Comparison of ENCODE assay signal across 1 cellular context in the genomic region with DNA sequence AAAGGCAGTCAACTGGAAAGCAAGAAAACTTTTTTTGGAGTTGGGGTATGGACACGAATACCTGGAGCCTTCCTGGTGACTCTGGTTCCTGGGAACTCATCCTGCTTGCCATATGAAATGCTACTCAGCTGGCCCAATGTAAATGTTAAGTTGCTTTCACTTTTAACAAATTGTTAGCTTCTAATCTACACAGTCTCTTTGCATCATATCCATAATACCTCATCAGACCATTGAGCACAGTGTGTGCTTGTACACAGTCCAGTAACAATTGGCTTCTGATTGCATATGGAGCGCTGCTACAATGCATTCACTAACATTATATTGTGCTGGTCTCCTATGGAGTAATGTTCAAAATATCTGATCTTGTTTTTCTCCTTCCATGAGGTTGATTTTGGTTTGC.
TF ChIP-seq lines count a peak whose summit lies in the region.

No MANE protein-coding gene starts in this region.

TF ChIP-seq in SK-N-SH treated with all-trans-retinoic acid at 6 μM for 48 hours, 23 proteins besides CTCF, POLR2A, EP300 and RAD21 (continued from another document):
- TF ChIP-seq, protein P1, sequence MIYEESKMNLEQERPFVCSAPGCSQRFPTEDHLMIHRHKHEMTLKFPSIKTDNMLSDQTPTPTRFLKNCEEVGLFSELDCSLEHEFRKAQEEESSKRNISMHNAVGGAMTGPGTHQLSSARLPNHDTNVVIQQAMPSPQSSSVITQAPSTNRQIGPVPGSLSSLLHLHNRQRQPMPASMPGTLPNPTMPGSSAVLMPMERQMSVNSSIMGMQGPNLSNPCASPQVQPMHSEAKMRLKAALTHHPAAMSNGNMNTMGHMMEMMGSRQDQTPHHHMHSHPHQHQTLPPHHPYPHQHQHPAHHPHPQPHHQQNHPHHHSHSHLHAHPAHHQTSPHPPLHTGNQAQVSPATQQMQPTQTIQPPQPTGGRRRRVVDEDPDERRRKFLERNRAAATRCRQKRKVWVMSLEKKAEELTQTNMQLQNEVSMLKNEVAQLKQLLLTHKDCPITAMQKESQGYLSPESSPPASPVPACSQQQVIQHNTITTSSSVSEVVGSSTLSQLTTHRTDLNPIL (CRISPR knock-in tag; IDR thresholded peaks at IDR 0.05; ENCODE audit: low read depth), result no peak
- TF ChIP-seq OSR1 (CRISPR knock-in tag; IDR thresholded peaks at IDR 0.05) (no peak), ZNF565 (CRISPR knock-in tag; conservative IDR thresholded peaks at IDR 0.05; ENCODE audit: low read depth) (no peak), POU6F1 (CRISPR knock-in tag; IDR thresholded peaks at IDR 0.05; ENCODE audit: borderline replicate concordance, low read depth) (no peak), BACH2 (CRISPR knock-in tag; IDR thresholded peaks at IDR 0.05; ENCODE audit: borderline replicate concordance) (no peak)
- TF ChIP-seq, protein P2, sequence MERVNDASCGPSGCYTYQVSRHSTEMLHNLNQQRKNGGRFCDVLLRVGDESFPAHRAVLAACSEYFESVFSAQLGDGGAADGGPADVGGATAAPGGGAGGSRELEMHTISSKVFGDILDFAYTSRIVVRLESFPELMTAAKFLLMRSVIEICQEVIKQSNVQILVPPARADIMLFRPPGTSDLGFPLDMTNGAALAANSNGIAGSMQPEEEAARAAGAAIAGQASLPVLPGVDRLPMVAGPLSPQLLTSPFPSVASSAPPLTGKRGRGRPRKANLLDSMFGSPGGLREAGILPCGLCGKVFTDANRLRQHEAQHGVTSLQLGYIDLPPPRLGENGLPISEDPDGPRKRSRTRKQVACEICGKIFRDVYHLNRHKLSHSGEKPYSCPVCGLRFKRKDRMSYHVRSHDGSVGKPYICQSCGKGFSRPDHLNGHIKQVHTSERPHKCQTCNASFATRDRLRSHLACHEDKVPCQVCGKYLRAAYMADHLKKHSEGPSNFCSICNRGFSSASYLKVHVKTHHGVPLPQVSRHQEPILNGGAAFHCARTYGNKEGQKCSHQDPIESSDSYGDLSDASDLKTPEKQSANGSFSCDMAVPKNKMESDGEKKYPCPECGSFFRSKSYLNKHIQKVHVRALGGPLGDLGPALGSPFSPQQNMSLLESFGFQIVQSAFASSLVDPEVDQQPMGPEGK (CRISPR knock-in tag; IDR thresholded peaks at IDR 0.05; ENCODE audit: borderline replicate concordance), result no peak
